In the genomic region with DNA sequence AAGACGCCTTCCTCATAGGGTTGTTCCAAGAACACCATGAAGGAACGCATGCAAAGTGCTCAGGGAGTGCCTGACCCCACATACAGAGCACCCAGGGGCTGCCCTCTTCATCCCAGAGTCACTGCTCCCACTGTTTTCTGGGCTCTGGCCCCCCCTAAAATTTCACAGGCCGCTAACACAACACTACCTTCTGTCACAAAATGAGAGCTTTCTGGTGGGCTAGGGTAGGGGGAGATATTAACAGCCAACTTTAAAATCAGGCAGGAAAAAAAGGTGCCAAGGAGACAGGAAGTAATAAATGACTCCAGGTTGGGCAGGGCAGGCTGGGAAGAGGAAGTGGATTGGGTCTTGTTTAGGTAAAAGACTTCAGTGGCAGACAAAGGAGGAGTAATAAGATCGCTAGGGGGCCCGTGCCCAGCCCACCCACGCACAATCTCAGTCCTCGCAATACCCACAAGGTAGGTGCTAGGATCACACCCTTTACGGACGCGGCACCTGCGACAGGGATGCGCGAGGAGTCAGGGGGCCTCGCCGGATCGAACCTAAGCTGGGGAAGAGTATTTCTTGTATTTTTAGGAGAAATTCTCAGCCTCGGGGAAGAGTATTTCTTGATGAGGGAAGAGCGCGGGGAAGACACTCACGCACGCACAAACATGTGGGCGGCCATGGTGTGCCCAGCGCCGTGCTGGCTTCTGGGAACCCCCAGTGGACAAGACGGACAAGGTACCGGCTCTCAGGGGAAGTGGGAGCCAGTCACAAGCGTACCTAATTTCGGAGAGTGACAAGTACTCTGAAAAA, we compare ENCODE assay signal across 8 cellular contexts. TPM values are rescaled to one million over a fixed set of nuclear protein-coding genes. Genes with fewer than 3 reads are reported as not detected.
DNase-seq lines count a peak whose midpoint lies in the region; ATAC-seq and TF ChIP-seq lines count a peak whose summit lies in the region.
"Had no signal": no experiment of that assay in that cellular context is flagged by ENCODE, and none has a peak within 500 bp of the region (broad histone marks: within the 10 kb centered on the region; RNA-seq: fewer than 3 reads in every experiment).

No MANE protein-coding gene starts in this region.

- no peak for DNase-seq in HAP-1 (ENCODE audit: low spot score in 2 of 2)
- DNase-seq in SJSA1 (ENCODE audit: low read depth in 1 of 2, low spot score in 2 of 2), result no peak
- no peak for DNase-seq in epithelial cell of proximal tubule (ENCODE audit: low read depth)
- DNase-seq in osteoblast (ENCODE audit: insufficient read length, low spot score, missing footprints), result peak; percentile 81
- no peak for DNase-seq in NCI-H2196 treated with DMSO at 0.1 percent for 48 hours (lab: John Stamatoyannopoulos, UW; ENCODE audit: unreplicated experiment)
- DNase-seq in NCI-H1694 (lab: John Stamatoyannopoulos, UW), result no peak

- peak overlapping the region; percentile 93 for H3K4me2 ChIP-seq in osteoblast (ENCODE audit: insufficient read depth, low read length)

- peaks cover 16% of the 10 kb centered on the region for H3K4me1 ChIP-seq in HAP-1
- peaks cover 41% of the 10 kb centered on the region for H3K4me1 ChIP-seq in SJSA1 (replicated peaks)
- peaks cover 16% of the 10 kb centered on the region for H3K4me1 ChIP-seq in osteoblast (ENCODE audit: insufficient read depth, low read length)

- H3K27ac ChIP-seq in SJSA1 (0 out of 2 replicates have a peak overlapping the region, but pooled peaks have one; percentile 21), osteoblast (ENCODE audit: low read depth, low read length) (peak overlapping the region; percentile 82)

- H3K4me3 ChIP-seq in HAP-1 (peak overlapping the region; percentile 73), SJSA1 (peak overlapping the region; percentile 82), epithelial cell of proximal tubule (ENCODE audit: low read depth, low read length) (peak overlapping the region; percentile 89), osteoblast (ENCODE audit: insufficient read depth, low read length) (peak overlapping the region; percentile 88)

- no peaks in the 10 kb centered on the region for H3K9me3 ChIP-seq in HAP-1
- no peaks in the 10 kb centered on the region for H3K9me3 ChIP-seq in SJSA1 (replicated peaks)
- no peaks in the 10 kb centered on the region for H3K9me3 ChIP-seq in osteoblast (ENCODE audit: low read depth, low read length)

- in situ Hi-C loops in HAP-1 (cut with MboI; ENCODE audit: low sequenced_read_pairs), result no loop called here

- H3K27me3 ChIP-seq in HAP-1 (ENCODE audit: low read depth), result no peaks in the 10 kb centered on the region
- no peaks in the 10 kb centered on the region for H3K27me3 ChIP-seq in SJSA1 (replicated peaks)
- no peaks in the 10 kb centered on the region for H3K27me3 ChIP-seq in osteoblast (ENCODE audit: insufficient read depth, low read length)

- H2AFZ ChIP-seq in osteoblast (ENCODE audit: low read length), result peak overlapping the region; percentile 100

- H3K36me3 ChIP-seq in HAP-1 (replicated peaks) (peaks cover 4% of the 10 kb centered on the region; the same call in 1 of the 2 replicates), SJSA1 (peaks cover 15% of the 10 kb centered on the region), osteoblast (ENCODE audit: insufficient read depth, low read length) (peaks cover 3% of the 10 kb centered on the region)

- H4K20me1 ChIP-seq in osteoblast (ENCODE audit: insufficient read depth, low read length), result peaks cover 9% of the 10 kb centered on the region

- peaks cover 26% of the 10 kb centered on the region for H3K79me2 ChIP-seq in osteoblast (ENCODE audit: insufficient read depth, low read length)

- ATAC-seq in HG03045 (IDR thresholded peaks at IDR 0.05; ENCODE audit: unreplicated experiment), result no peak

- TF ChIP-seq CTCF in epithelial cell of proximal tubule (conservative IDR thresholded peaks at IDR 0.05; ENCODE audit: low read depth, low read length) (no peak), osteoblast (IDR thresholded peaks at IDR 0.05; ENCODE audit: extremely low read depth, low read depth, low read length) (no peak)

RNA-seq across cellular contexts. Expression of a gene that starts 0.9 kb away (rescaled TPM):
- total RNA-seq in SJSA1 (2014; rRNA removed; shearing (Covaris generic)), result 19.8 and 21.1 TPM in 2 replicates
- total RNA-seq in epithelial cell of proximal tubule (9.5 and 11.4 TPM in 2 replicates), osteoblast (21.7 and 23.9 TPM in 2 replicates)

RNA-seq across cellular contexts. Expression of a gene that starts 24.1 kb away (rescaled TPM):
- not detected in 2 replicates for total RNA-seq in SJSA1 (2014; rRNA removed; shearing (Covaris generic))
- total RNA-seq in epithelial cell of proximal tubule (2.0 TPM in 1 of 2 replicates, not detected in the other), osteoblast (not detected in 2 replicates)
- total RNA-seq: activated CD8-positive, alpha-beta memory T cell treated with anti-CD3 and anti-CD28 coated beads for 36 hours had no signal
